ENCODE assay signal across 22 cellular contexts in the genomic region with DNA sequence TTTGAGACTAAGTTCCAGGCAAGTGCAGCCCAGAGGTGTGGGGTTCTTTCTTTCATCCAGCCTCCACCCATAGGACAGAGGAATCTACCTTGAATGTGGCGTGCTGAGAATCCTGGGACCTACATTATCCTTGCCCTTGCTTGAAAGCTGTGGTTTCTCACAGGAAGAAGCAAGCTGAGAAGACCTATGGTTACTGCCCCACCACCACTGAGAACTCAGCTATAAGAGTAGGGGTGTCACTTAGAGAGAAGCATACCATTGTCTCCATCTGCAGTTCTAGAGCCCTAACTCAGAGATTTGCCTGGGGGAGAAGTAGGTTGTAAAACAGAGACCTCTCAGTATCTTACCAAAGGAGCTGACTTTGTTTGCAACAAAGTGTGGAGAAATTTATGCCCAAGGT.
A peak's percentile ranks its signal among the peaks of the same experiment; 100 is the strongest.
DNase-seq lines count a peak whose midpoint lies in the region; ATAC-seq lines count a peak whose summit lies in the region.
"Had no signal": no experiment of that assay in that cellular context is flagged by ENCODE, and none has a peak within 500 bp of the region (broad histone marks: within the 10 kb centered on the region; RNA-seq: fewer than 3 reads in every experiment).

No MANE protein-coding gene starts in this region.

- no peaks in the 10 kb centered on the region for H3K36me3 Mint-ChIP-seq in central memory CD8-positive, alpha-beta T cell (ENCODE audit: insufficient read depth)
- H3K36me3 Mint-ChIP-seq in immature natural killer cell: peaks cover 0 to 13% (median 0%) of the 10 kb centered on the region in 3 donors
- H3K36me3 Mint-ChIP-seq in natural killer cell treated with Interleukin-12 subunit alpha and Interleukin-12 subunit beta and Interleukin-15 and Interleukin-18, amount 100 ng/mL, for 72 hours: peaks cover 9% of the 10 kb centered on the region
- H3K36me3 Mint-ChIP-seq: CD8-positive, alpha-beta T cell had no signal

- H3K27me3 Mint-ChIP-seq in central memory CD8-positive, alpha-beta T cell: no peaks in the 10 kb centered on the region
- peaks cover 0 to 4% (median 2%) of the 10 kb centered on the region in 3 donors for H3K27me3 Mint-ChIP-seq in immature natural killer cell (ENCODE audit: low read depth in 3 of 3)
- H3K27me3 Mint-ChIP-seq in natural killer cell treated with Interleukin-12 subunit alpha and Interleukin-12 subunit beta and Interleukin-15 and Interleukin-18, amount 100 ng/mL, for 72 hours: peaks cover 0 to 16% of the 10 kb centered on the region in 2 donors

- H3K4me3 Mint-ChIP-seq in central memory CD8-positive, alpha-beta T cell: no peak overlapping the region
- peak overlapping the region in 4 of 5 donors; percentile 1 to 48 (median 18) for H3K4me3 Mint-ChIP-seq in immature natural killer cell
- peak overlapping the region; percentile 21 for H3K4me3 Mint-ChIP-seq in natural killer cell treated with Interleukin-12 subunit alpha and Interleukin-12 subunit beta and Interleukin-15 and Interleukin-18, amount 100 ng/mL, for 72 hours
- H3K4me3 Mint-ChIP-seq: B cell; CD4-positive, alpha-beta T cell; CD8-positive, alpha-beta T cell had no signal

- ATAC-seq in central memory CD8-positive, alpha-beta T cell (replicated peaks; ENCODE audit: extremely low read depth, poor library complexity, severe bottlenecking): no peak
- peak; percentile 43 to 71 for ATAC-seq in natural killer cell treated with Interleukin-12 subunit alpha and Interleukin-12 subunit beta and Interleukin-15 and Interleukin-18, amount 100 ng/mL, for 72 hours
- ATAC-seq: CD8-positive, alpha-beta T cell; GM12878 had no signal

- peaks cover 9% of the 10 kb centered on the region for H3K9me3 Mint-ChIP-seq in central memory CD8-positive, alpha-beta T cell
- H3K9me3 Mint-ChIP-seq in immature natural killer cell: peaks cover 0 to 9% (median 2%) of the 10 kb centered on the region in 6 donors
- H3K9me3 Mint-ChIP-seq in natural killer cell treated with Interleukin-12 subunit alpha and Interleukin-12 subunit beta and Interleukin-15 and Interleukin-18, amount 100 ng/mL, for 72 hours: no peaks in the 10 kb centered on the region

- no peak for DNase-seq in caudate nucleus (lab: John Stamatoyannopoulos, UW)
- no peak for DNase-seq in central memory CD8-positive, alpha-beta T cell (ENCODE audit: low spot score in 2 of 2)
- DNase-seq in immature natural killer cell: peak in 1 of 3 donors; percentile 13
- no peak for DNase-seq in natural killer cell treated with Interleukin-12 subunit alpha and Interleukin-12 subunit beta and Interleukin-15 and Interleukin-18, amount 100 ng/mL, for 72 hours (ENCODE audit: low spot score)
- DNase-seq in activated effector memory CD4-positive, alpha-beta T cell treated with anti-CD3 and anti-CD28 coated beads, Interleukin-2, amount 50 U/mL, for 16 hours: no peak
- no peak for DNase-seq in DMS153 (lab: John Stamatoyannopoulos, UW)
- no peak for DNase-seq in activated naive CD4-positive, alpha-beta T cell (lab: John Stamatoyannopoulos, UW)
- DNase-seq: 8988T; AML-193; Caco-2; Calu3; CD4-positive, alpha-beta T cell; CD8-positive, alpha-beta T cell; DMS53; DMS79; DND-41; EL; GDM1 had no signal

- peak overlapping the region; percentile 69 for H3K27ac Mint-ChIP-seq in central memory CD8-positive, alpha-beta T cell (ENCODE audit: low read depth)
- H3K27ac Mint-ChIP-seq in immature natural killer cell: no peak overlapping the region
- H3K27ac Mint-ChIP-seq in natural killer cell treated with Interleukin-12 subunit alpha and Interleukin-12 subunit beta and Interleukin-15 and Interleukin-18, amount 100 ng/mL, for 72 hours: no peak overlapping the region
- H3K27ac Mint-ChIP-seq: B cell; CD4-positive, alpha-beta T cell; CD8-positive, alpha-beta T cell had no signal

- H3K27ac ChIP-seq in caudate nucleus (ENCODE audit: low read depth, low read length): peak overlapping the region; percentile 85
- H3K27ac ChIP-seq: BLaER1 treated with 17β-estradiol and CSF1 and Interleukin-3, amounts not matched to agents 10 nM and 100 nM; C4-2B had no signal

- peaks cover 7% of the 10 kb centered on the region for H3K4me1 Mint-ChIP-seq in central memory CD8-positive, alpha-beta T cell
- peaks cover 15 to 16% of the 10 kb centered on the region in 2 donors for H3K4me1 Mint-ChIP-seq in immature natural killer cell
- peaks cover 14 to 27% of the 10 kb centered on the region in 2 donors for H3K4me1 Mint-ChIP-seq in natural killer cell treated with Interleukin-12 subunit alpha and Interleukin-12 subunit beta and Interleukin-15 and Interleukin-18, amount 100 ng/mL, for 72 hours (ENCODE audit: low read depth in 2 of 2)
- H3K4me1 Mint-ChIP-seq: B cell had no signal
